10 cellular contexts compared by ENCODE assay signal in the genomic region with DNA sequence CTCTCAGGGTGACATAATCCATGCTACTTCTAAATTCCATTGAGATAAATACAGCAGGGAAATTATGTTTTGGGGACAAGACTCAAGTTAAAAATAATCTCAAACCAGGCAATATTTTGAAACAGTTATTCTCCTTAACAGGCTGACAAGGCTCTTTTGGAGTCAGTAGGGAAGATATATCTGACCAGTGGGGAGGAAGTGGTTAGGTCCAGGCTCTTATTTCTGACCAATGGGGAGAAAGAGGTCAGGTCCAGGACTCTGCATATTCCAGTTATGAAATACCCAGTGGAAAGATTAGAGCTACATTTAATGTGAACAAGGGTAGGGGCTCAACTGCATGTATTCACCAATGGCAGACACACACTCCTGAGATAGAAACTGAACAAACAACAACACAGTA.
DNase-seq lines count a peak whose midpoint lies in the region; ATAC-seq and TF ChIP-seq lines count a peak whose summit lies in the region.
"Had no signal": no experiment of that assay in that cellular context is flagged by ENCODE, and none has a peak within 500 bp of the region (broad histone marks: within the 10 kb centered on the region; RNA-seq: fewer than 3 reads in every experiment).

No MANE protein-coding gene starts in this region.

- POLR2A ChIA-PET in activated CD4-positive, alpha-beta memory T cell treated with anti-CD3 and anti-CD28 coated beads for 36 hours (lab: Charles Lee) = interaction anchor here (1.0 to 12.2 kb wide), 4 partner anchors 8 to 23 kb away, joined by 3 to 209 read pairs (median 14); no protein-coding TSS in a partner anchor

- TF ChIP-seq CTCF in GM12864 (IDR thresholded peaks at IDR 0.05; ENCODE audit: low read depth, low read length, missing control alignments) (no peak), mucosa of descending colon (IDR thresholded peaks at IDR 0.05) (no peak)

- H3K27ac Mint-ChIP-seq in activated CD4-positive, alpha-beta memory T cell treated with anti-CD3 and anti-CD28 coated beads for 36 hours = peak overlapping the region; percentile 98

- H3K9me3 ChIP-seq in mucosa of descending colon = no peaks in the 10 kb centered on the region
- H3K9me3 ChIP-seq: psoas muscle had no signal

- no peaks in the 10 kb centered on the region for H3K36me3 ChIP-seq in mucosa of descending colon (ENCODE audit: low read depth)

- H3K4me1 Mint-ChIP-seq in activated CD4-positive, alpha-beta memory T cell treated with anti-CD3 and anti-CD28 coated beads for 36 hours (ENCODE audit: low read depth) = peaks cover 64% of the 10 kb centered on the region

- H3K4me3 ChIP-seq in GM12864 (ENCODE audit: low read depth, low read length) = peak overlapping the region; percentile 74
- H3K4me3 ChIP-seq in mucosa of descending colon = no peak overlapping the region
- H3K4me3 ChIP-seq: psoas muscle had no signal

- H3K4me1 ChIP-seq in mucosa of descending colon (ENCODE audit: low read depth) = no peaks in the 10 kb centered on the region
- H3K4me1 ChIP-seq: psoas muscle had no signal

- peaks cover 31% of the 10 kb centered on the region for H3K36me3 Mint-ChIP-seq in activated CD4-positive, alpha-beta memory T cell treated with anti-CD3 and anti-CD28 coated beads for 36 hours

- peak overlapping the region; percentile 81 for H3K4me3 Mint-ChIP-seq in activated CD4-positive, alpha-beta memory T cell treated with anti-CD3 and anti-CD28 coated beads for 36 hours

- H3K9me3 Mint-ChIP-seq in activated CD4-positive, alpha-beta memory T cell treated with anti-CD3 and anti-CD28 coated beads for 36 hours = no peaks in the 10 kb centered on the region

- CTCF ChIA-PET in activated CD4-positive, alpha-beta memory T cell treated with anti-CD3 and anti-CD28 coated beads for 36 hours (lab: Charles Lee) = interaction anchor here (1.4 to 3.8 kb wide), 2 partner anchors 18 to 57 kb away, joined by 5 to 29 read pairs; no protein-coding TSS in a partner anchor

- ATAC-seq in GM21717 (IDR thresholded peaks at IDR 0.05; ENCODE audit: unreplicated experiment) (peak; percentile 20), mucosa of descending colon (peak; percentile 52), HG02973 (IDR thresholded peaks at IDR 0.05; ENCODE audit: unreplicated experiment) (no peak)
- ATAC-seq: psoas muscle, SK-N-SH treated with all-trans-retinoic acid at 6 μM for 48 hours had no signal

- DNase-seq in GM12864 (ENCODE audit: low read depth) (no peak), mucosa of descending colon (no peak), C1 segment of cervical spinal cord (lab: John Stamatoyannopoulos, UW) (no peak), DMS 273 (lab: John Stamatoyannopoulos, UW; ENCODE audit: unreplicated experiment) (no peak), NCI-H2196 treated with DMSO at 0.1 percent for 48 hours (lab: John Stamatoyannopoulos, UW; ENCODE audit: unreplicated experiment) (no peak)
- DNase-seq in activated CD4-positive, alpha-beta memory T cell treated with anti-CD3 and anti-CD28 coated beads for 36 hours = no peak
- DNase-seq: psoas muscle had no signal

- no peaks in the 10 kb centered on the region for H3K27me3 Mint-ChIP-seq in activated CD4-positive, alpha-beta memory T cell treated with anti-CD3 and anti-CD28 coated beads for 36 hours

- intact Hi-C loops in activated CD4-positive, alpha-beta memory T cell treated with anti-CD3 and anti-CD28 coated beads for 36 hours (cut with micrococcal nuclease) = loop anchor here (5.0 kb wide), 1 partner anchor 358 kb away; a partner anchor contains a TSS
- intact Hi-C loops in mucosa of descending colon (cut with DNase I, micrococcal nuclease) = no loop called here
